Comparison of ENCODE assay signal across 8 cellular contexts in the genomic region with DNA sequence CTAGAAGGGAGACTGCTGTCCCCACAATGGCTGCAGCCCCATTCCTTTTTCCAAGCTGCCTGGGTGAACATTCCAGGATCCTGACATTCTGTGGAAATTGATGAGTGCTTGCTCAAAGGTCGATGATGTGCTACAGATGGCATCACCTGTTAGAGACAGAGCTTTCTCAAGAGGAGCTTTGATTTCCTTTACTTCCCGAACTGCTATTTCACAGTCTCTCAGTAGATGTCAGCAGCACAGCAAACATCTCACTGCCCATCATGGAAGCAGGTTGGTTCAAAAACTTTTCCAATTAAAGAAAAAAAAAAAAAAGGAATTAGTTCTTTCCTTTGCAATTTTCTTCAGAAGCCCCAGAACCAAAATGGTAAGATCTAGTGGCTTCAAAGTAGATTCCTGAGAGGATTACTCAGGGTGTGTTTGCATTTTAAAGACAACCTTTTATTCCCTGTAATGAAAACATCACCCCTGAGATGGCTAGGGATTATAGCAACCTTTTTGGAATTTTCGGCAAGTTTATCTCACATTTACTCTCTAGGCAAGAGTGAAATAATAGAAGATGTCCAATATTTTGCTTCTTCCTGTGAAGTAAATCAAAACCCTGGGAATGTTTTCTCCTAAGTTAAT. TPM values are rescaled to one million over a fixed set of nuclear protein-coding genes. Genes with fewer than 3 reads are reported as not detected.
DNase-seq lines count a peak whose midpoint lies in the region; ATAC-seq, FAIRE-seq and TF ChIP-seq lines count a peak whose summit lies in the region.

No MANE protein-coding gene starts in this region.

- peaks cover 30% of the 10 kb centered on the region for H3F3A ChIP-seq in neural progenitor cell (ENCODE audit: low read depth)

- H4K20me1 ChIP-seq in neural progenitor cell (ENCODE audit: low read depth): no peaks in the 10 kb centered on the region

- peak overlapping the region; percentile 75 for H3K27ac ChIP-seq in neural progenitor cell

- peaks cover 37% of the 10 kb centered on the region for H3K4me1 ChIP-seq in neural progenitor cell

- H3K27me3 ChIP-seq in neural progenitor cell: no peaks in the 10 kb centered on the region

- H3K4me2 ChIP-seq in neural progenitor cell: peak overlapping the region; percentile 62

- H3K36me3 ChIP-seq in neural progenitor cell: no peaks in the 10 kb centered on the region

- no peak overlapping the region for H3K27ac Mint-ChIP-seq in neural progenitor cell

- H2AFZ ChIP-seq in neural progenitor cell (replicated peaks): peak overlapping the region; percentile 96

- no peaks in the 10 kb centered on the region for H3K79me2 ChIP-seq in neural progenitor cell (ENCODE audit: low read depth)

- ATAC-seq in HG03460 (IDR thresholded peaks at IDR 0.05; ENCODE audit: unreplicated experiment): no peak
- no peak for ATAC-seq in GM18907 (IDR thresholded peaks at IDR 0.05; ENCODE audit: unreplicated experiment)

- peak; percentile 70 for TF ChIP-seq CTCF in neural progenitor cell (IDR thresholded peaks at IDR 0.05)

- no peaks in the 10 kb centered on the region for H3K27me3 Mint-ChIP-seq in neural progenitor cell (ENCODE audit: insufficient read depth, low read depth)

- H3K9ac ChIP-seq in neural progenitor cell: no peak overlapping the region

- peak; percentile 0 for DNase-seq in NCI-H2171 (lab: John Stamatoyannopoulos, UW)
- DNase-seq in epidermal melanocyte (ENCODE audit: insufficient read length, low spot score): peak; percentile 36
- peak; percentile 63 for DNase-seq in neural progenitor cell (ENCODE audit: low spot score)
- no peak for DNase-seq in activated CD4-positive, alpha-beta T cell treated with anti-CD3 and anti-CD28 coated beads, Interleukin-2, amount 50 U/mL, for 1 hour
- no peak for DNase-seq in stimulated activated CD8-positive, alpha-beta memory T cell treated with anti-CD3 and anti-CD28 coated beads, Interleukin-4, amount 100 ng/mL, for 48 hours

- no peak overlapping the region for H3K4me3 ChIP-seq in neural progenitor cell

- H3K4me3 Mint-ChIP-seq in neural progenitor cell: no peak overlapping the region

- no peaks in the 10 kb centered on the region for H3K9me3 Mint-ChIP-seq in neural progenitor cell

- peaks cover 17% of the 10 kb centered on the region for H3K4me1 Mint-ChIP-seq in neural progenitor cell

- no peaks in the 10 kb centered on the region for H3K9me3 ChIP-seq in neural progenitor cell (ENCODE audit: low read depth)

- H3K36me3 Mint-ChIP-seq in neural progenitor cell: no peaks in the 10 kb centered on the region

- FAIRE-seq in G401.6 (lab: Jason Lieb, UNC): peak; percentile 85

RNA-seq across cellular contexts. Expression of gene POLR2M, which starts 44.8 kb away (rescaled TPM):
- total RNA-seq in neural progenitor cell (ENCODE audit: low replicate concordance): 204 and 1,069 TPM in 2 replicates

Comparison
In these comparisons a context has a peak if more than half of its experiments do, and no peak if none do; other contexts are left out.
1. DNase-seq: peak in NCI-H2171 (single experiment), epidermal melanocyte (single experiment) and neural progenitor cell (single experiment); none in activated CD4-positive, alpha-beta T cell treated with anti-CD3 and anti-CD28 coated beads, Interleukin-2, amount 50 U/mL, for 1 hour (single experiment) and stimulated activated CD8-positive, alpha-beta memory T cell treated with anti-CD3 and anti-CD28 coated beads, Interleukin-4, amount 100 ng/mL, for 48 hours (single experiment).